ENCODE assay signal across 8 cellular contexts in genomic region chr11:129375731-129376657, GRCh38. TPM values are rescaled to one million over a fixed set of nuclear protein-coding genes. Genes with fewer than 3 reads are reported as not detected.
DNase-seq lines count a peak whose midpoint lies in the region; ATAC-seq, FAIRE-seq and TF ChIP-seq lines count a peak whose summit lies in the region.

Gene BARX2, plus strand, starts transcription at chr11:129375848. Its CDS starts 188 bp downstream, at chr11:129376036.

- DNase-seq in LNCaP clone FGC (ENCODE audit: low read depth), result peak; percentile 56
- DNase-seq in activated T-cell treated with anti-CD3 and anti-CD28 coated beads, Interleukin-2, amount 50 U/mL, for 72 hours, result peak; percentile 63 to 67
- DNase-seq in glomerular visceral epithelial cell (ENCODE audit: extremely low spot score), result peak; percentile 26
- DNase-seq in pancreas, result peak; percentile 49 to 84 (median 60)
- DNase-seq in NK-92 (lab: John Stamatoyannopoulos, UW; ENCODE audit: unreplicated experiment), result no peak
- DNase-seq in GM19239 (ENCODE audit: insufficient read length, low spot score), result no peak
- DNase-seq in effector CD4-positive, alpha-beta T cell, result no peak

- H3K9me3 Mint-ChIP-seq in activated T-cell treated with anti-CD3 and anti-CD28 coated beads, Interleukin-2, amount 50 U/mL, for 72 hours, result no peaks in the 10 kb centered on the region

- H3K4me3 Mint-ChIP-seq in activated T-cell treated with anti-CD3 and anti-CD28 coated beads, Interleukin-2, amount 50 U/mL, for 72 hours, result peak within 1 kb of the TSS; percentile 81 to 91

- peak within 1 kb of the TSS; percentile 51 to 79 (median 72) for H3K27ac ChIP-seq in pancreas

- 3 to 6% methylated on average over 52 to 85 of the region's 85 CpGs for WGBS in pancreas, 2 donors

- peak within 1 kb of the TSS; percentile 74; the same call in 1 of the 2 replicates for H3K9ac ChIP-seq in ES-I3 (ENCODE audit: low read depth, low read length)

- ATAC-seq in activated T-cell treated with anti-CD3 and anti-CD28 coated beads, Interleukin-2, amount 50 U/mL, for 72 hours (replicated peaks in 1 of 2), result peak; percentile 74 to 77
- ATAC-seq in pancreas, result peak; percentile 59 to 77 (median 72)

- H3K4me1 ChIP-seq in ES-I3 (ENCODE audit: insufficient read depth, low read length) (no peaks in the 10 kb centered on the region; the same call in 1 of the 2 replicates), pancreas (no peaks in the 10 kb centered on the region)

- no peaks in the 10 kb centered on the region for H3K36me3 ChIP-seq in ES-I3 (ENCODE audit: insufficient read depth, low read length)
- H3K36me3 ChIP-seq in pancreas, result no peaks in the 10 kb centered on the region

- intact Hi-C loops in pancreas (cut with DNase I), result loop anchor here in 1 of 3 donors (10.0 kb wide), 1 partner anchor 319 kb away; no protein-coding TSS in a partner anchor

- peak within 1 kb of the TSS; percentile 69 for H3K27ac Mint-ChIP-seq in activated T-cell treated with anti-CD3 and anti-CD28 coated beads, Interleukin-2, amount 50 U/mL, for 72 hours

- H3K27me3 Mint-ChIP-seq in activated T-cell treated with anti-CD3 and anti-CD28 coated beads, Interleukin-2, amount 50 U/mL, for 72 hours (ENCODE audit: low read depth), result peaks cover 82% of the 10 kb centered on the region

- H3K36me3 Mint-ChIP-seq in activated T-cell treated with anti-CD3 and anti-CD28 coated beads, Interleukin-2, amount 50 U/mL, for 72 hours (ENCODE audit: insufficient read depth in 2 of 2), result peaks cover 0 to 2% of the 10 kb centered on the region in 2 donors

- H3K27me3 ChIP-seq in pancreas, result peaks cover 0 to 10% (median 7%) of the 10 kb centered on the region in 4 donors

- TF ChIP-seq CTCF in LNCaP clone FGC (IDR thresholded peaks at IDR 0.05; ENCODE audit: control insufficient read depth, extremely low read depth, insufficient read depth) (peak; percentile 96), pancreas (IDR thresholded peaks at IDR 0.05) (peak in 1 of 4 donors; percentile 20)

- FAIRE-seq in pancreas (lab: Jason Lieb, UNC), result no peak
- no peak for FAIRE-seq in GM19239 (lab: Jason Lieb, UNC)

- peak within 1 kb of the TSS; percentile 44 for H3K4me3 ChIP-seq in LNCaP clone FGC (ENCODE audit: low read depth, low read length)
- H3K4me3 ChIP-seq in pancreas, result peak within 1 kb of the TSS; percentile 23 to 55 (median 41)

- H3K9me3 ChIP-seq in ES-I3 (ENCODE audit: control insufficient read depth, insufficient read depth, low read length) (no peaks in the 10 kb centered on the region), pancreas (no peaks in the 10 kb centered on the region)

- H3K4me1 Mint-ChIP-seq in activated T-cell treated with anti-CD3 and anti-CD28 coated beads, Interleukin-2, amount 50 U/mL, for 72 hours (ENCODE audit: low read depth), result peaks cover 32% of the 10 kb centered on the region

RNA-seq across cellular contexts. Expression of gene BARX2, which starts in this region (rescaled TPM):
- 1 to 10 TPM; 4.1 to 5.8 TPM for total RNA-seq in activated T-cell treated with anti-CD3 and anti-CD28 coated beads, Interleukin-2, amount 50 U/mL, for 72 hours
- 1 to 10 TPM; 4.1 to 9.9 (median 5.2) TPM for total RNA-seq in pancreas
- polyA plus RNA-seq in pancreas, result 1 to 10 TPM; 3.8 to 7.8 TPM

Comparison
In these comparisons a context has a peak if more than half of its experiments do, and no peak if none do; other contexts are left out.
1. DNase-seq: peak in LNCaP clone FGC (single experiment), activated T-cell treated with anti-CD3 and anti-CD28 coated beads, Interleukin-2, amount 50 U/mL, for 72 hours (2 of 2), glomerular visceral epithelial cell (single experiment) and pancreas (6 of 6); none in NK-92 (single experiment), GM19239 (single experiment) and effector CD4-positive, alpha-beta T cell (single experiment).